28 cellular contexts compared by ENCODE assay signal in genomic region chr6:50541941-50542340, GRCh38.
"Had no signal": no experiment of that assay in that cellular context is flagged by ENCODE, and none has a peak within 500 bp of the region (broad histone marks: within the 10 kb centered on the region; RNA-seq: fewer than 3 reads in every experiment).

No MANE protein-coding gene starts in this region.

- H3K27ac ChIP-seq: ascending aorta, cardiac muscle cell, VCaP had no signal

- H3K4me1 ChIP-seq: ascending aorta had no signal

- H3K27me3 ChIP-seq: ascending aorta, cardiac muscle cell had no signal

- DNase-seq: activated B cell treated with CpG ODN at 0.5 μM for 24 hours; activated CD4-positive, alpha-beta memory T cell treated with anti-CD3 and anti-CD28 coated beads for 36 hours; activated CD4-positive, alpha-beta T cell treated with anti-CD3 and anti-CD28 coated beads for 4 hours; activated CD4-positive, alpha-beta T cell treated with anti-CD3 and anti-CD28 coated beads, Interleukin-2, amount 10 ng/mL, durations not matched to agents 24 days and 14 days; activated CD4-positive, alpha-beta T cell treated with anti-CD3 and anti-CD28 coated beads, Interleukin-2, amount 50 U/mL, for 1 hour; activated CD4-positive, alpha-beta T cell treated with anti-CD3 and anti-CD28 coated beads, Interleukin-2, amount 50 U/mL, for 4 hours; activated CD4-positive, CD25-positive, alpha-beta regulatory T cell treated with anti-CD3 and anti-CD28 coated beads, Interleukin-2, amount 50 U/mL, for 72 hours; activated CD8-positive, alpha-beta memory T cell treated with anti-CD3 and anti-CD28 coated beads, Interleukin-2, amount 50 U/mL, for 4 hours; activated CD8-positive, alpha-beta T cell treated with anti-CD3 and anti-CD28 coated beads for 36 hours; activated effector memory CD4-positive, alpha-beta T cell treated with anti-CD3 and anti-CD28 coated beads, Interleukin-2, amount 50 U/mL, for 16 hours; activated gamma-delta T cell treated with Interleukin-2 at 50 U/mL for 16 hours; activated naive CD4-positive, alpha-beta T cell; activated naive CD4-positive, alpha-beta T cell treated with anti-CD3 and anti-CD28 coated beads for 36 hours; activated naive CD8-positive, alpha-beta T cell treated with anti-CD3 and anti-CD28 coated beads, Interleukin-2, amount 10 ng/mL, durations not matched to agents 7 days and 5 days; activated naive CD8-positive, alpha-beta T cell treated with anti-CD3 and anti-CD28 coated beads, Interleukin-2, amount 50 U/mL, for 24 hours; activated T-cell treated with anti-CD3 and anti-CD28 coated beads for 4 hours; activated T-cell treated with anti-CD3 and anti-CD28 coated beads, Interleukin-2, amount 50 U/mL, for 1 hour; activated T-cell treated with anti-CD3 and anti-CD28 coated beads, Interleukin-2, amount 50 U/mL, for 4 hours; activated T-cell treated with anti-CD3 and anti-CD28 coated beads, Interleukin-2, amount 50 U/mL, for 72 hours; amygdala; anterior cingulate cortex; caudate nucleus; T-helper 1 cell; T-helper 2 cell; T-helper 9 cell had no signal

- H3K36me3 ChIP-seq: ascending aorta, cardiac muscle cell had no signal

- H3K9me3 ChIP-seq: ascending aorta had no signal

- H3K4me3 ChIP-seq: ascending aorta, cardiac muscle cell had no signal
